In genomic region chr7:7681191-7681935, GRCh38 we compare ENCODE assay signal across 8 cellular contexts. TPM values are rescaled to one million over a fixed set of nuclear protein-coding genes. Genes with fewer than 3 reads are reported as not detected.
A peak's percentile ranks its signal among the peaks of the same experiment; 100 is the strongest.
DNase-seq lines count a peak whose midpoint lies in the region; ATAC-seq, FAIRE-seq and TF ChIP-seq lines count a peak whose summit lies in the region.

No MANE protein-coding gene starts in this region.

- intact Hi-C loops in transverse colon (cut with DNase I; ENCODE audit: low total_unique reads) = no loop called here

- no peak overlapping the region for H4K91ac ChIP-seq in H1 (replicated peaks; ENCODE audit: insufficient read length, low read length)

- H2BK120ac ChIP-seq in H1 (replicated peaks; ENCODE audit: low read depth, low read length) = no peak overlapping the region

- peaks cover 6% of the 10 kb centered on the region for H3K36me3 Mint-ChIP-seq in T-helper 2 cell treated with Interferon-gamma antibody and Interleukin-4, amounts not matched to agents 5 μg/mL and 100 μg/mL, for 36 hours (ENCODE audit: low read depth)

- CTCF ChIA-PET in A549 (lab: Yijun Ruan, JAX) = interaction anchor here (0.6 to 2.9 kb wide), 48 partner anchors 10 to 615 kb away, joined by 3 to 68 read pairs (median 4); partner anchors contain the start of genes GLCCI1 and UMAD1
- CTCF ChIA-PET in H1 (lab: Charles Lee; ENCODE audit: partially characterized antibody) = interaction anchor here (0.5 to 2.9 kb wide), 47 partner anchors 11 to 615 kb away, joined by 3 to 19 read pairs (median 4); no protein-coding TSS in a partner anchor

- H3K27me3 ChIP-seq in H1 (replicated peaks in 1 of 4; ENCODE audit: control insufficient read depth in 3 of 4, extremely low read depth in 1 of 4, insufficient read depth in 3 of 4, low read length in 3 of 4) (no peaks in the 10 kb centered on the region), transverse colon (no peaks in the 10 kb centered on the region)

- TF ChIP-seq POLR2A in A549 (IDR thresholded peaks at IDR 0.05; ENCODE audit: low read length) = no peak
- no peak for TF ChIP-seq POLR2A in H1 (IDR thresholded peaks at IDR 0.05; ENCODE audit: control extremely low read depth in 1 of 2, low read depth in 2 of 2, low read length in 2 of 2)
- no peak for TF ChIP-seq POLR2A in transverse colon (IDR thresholded peaks at IDR 0.05)

- no peak overlapping the region for H3K4me3 Mint-ChIP-seq in T-helper 2 cell treated with Interferon-gamma antibody and Interleukin-4, amounts not matched to agents 5 μg/mL and 100 μg/mL, for 36 hours

- ATAC-seq in A549 (peak; percentile 80 to 85), HG02642 (IDR thresholded peaks at IDR 0.05; ENCODE audit: poor library complexity, unreplicated experiment) (peak; percentile 70)

- no peak overlapping the region for H3K14ac ChIP-seq in H1 (ENCODE audit: insufficient read length)

- WGBS in A549 (ENCODE audit: missing lambda C conversion rate) = 41% methylated on average over 7 of the region's 7 CpGs
- 72% methylated on average over 7 of the region's 7 CpGs; no CpG with 5 or more reads in 1 of the 2 experiments for WGBS in H1 (ENCODE audit: extremely low coverage in 1 of 2, insufficient coverage in 1 of 2, insufficient read length in 1 of 2, insufficient replicate concordance in 2 of 2, low coverage in 1 of 2, low lambda C conversion rate in 2 of 2, missing lambda C conversion rate in 1 of 2), 2 experiments
- 36 to 46% methylated on average over 7 of the region's 7 CpGs for WGBS in transverse colon (ENCODE audit: low coverage in 1 of 2), 2 donors

- FAIRE-seq in A549 (lab: Jason Lieb, UNC) (peak; percentile 94), H1 (lab: Jason Lieb, UNC) (peak; percentile 63)

- H2AK5ac ChIP-seq in H1 (ENCODE audit: low read depth, low read length) = no peak overlapping the region

- peaks cover 5% of the 10 kb centered on the region; the same call in 1 of the 3 replicates for H3K4me1 ChIP-seq in A549
- H3K4me1 ChIP-seq in H1 (replicated peaks in 1 of 4; ENCODE audit: control insufficient read depth in 3 of 4, insufficient read depth in 4 of 4, low read length in 3 of 4) = no peaks in the 10 kb centered on the region
- H3K4me1 ChIP-seq in transverse colon = peaks cover 0 to 23% (median 4%) of the 10 kb centered on the region in 4 donors

- H3K27ac ChIP-seq in A549 (no peak overlapping the region), H1 (ENCODE audit: low read depth, low read length) (no peak overlapping the region), transverse colon (peak overlapping the region in 2 of 4 donors; percentile 10 to 24)

- no peak overlapping the region for H3K9ac ChIP-seq in H1 (replicated peaks in 1 of 4; ENCODE audit: extremely low read depth in 1 of 4, low read depth in 3 of 4, low read length in 3 of 4)

- H3K27me3 Mint-ChIP-seq in T-helper 2 cell treated with Interferon-gamma antibody and Interleukin-4, amounts not matched to agents 5 μg/mL and 100 μg/mL, for 36 hours (ENCODE audit: low read depth) = no peaks in the 10 kb centered on the region

- POLR2A ChIA-PET in A549 (lab: Yijun Ruan, JAX) (interaction anchor here (0.6 to 1.3 kb wide), 2 partner anchors 13 to 40 kb away, joined by 3 to 5 read pairs; partner anchors contain the start of gene UMAD1), H1 (lab: Charles Lee; ENCODE audit: partially characterized antibody) (no interaction called here)

- no peak for TF ChIP-seq EP300 in A549 (IDR thresholded peaks at IDR 0.05)
- no peak for TF ChIP-seq EP300 in H1 (IDR thresholded peaks at IDR 0.05; ENCODE audit: borderline replicate concordance in 1 of 2, low read depth in 2 of 2, low read length in 2 of 2)
- no peak for TF ChIP-seq EP300 in transverse colon (IDR thresholded peaks at IDR 0.05; ENCODE audit: low read depth)

- H3K9me3 ChIP-seq in A549 = no peaks in the 10 kb centered on the region
- peaks cover 0 to 2% of the 10 kb centered on the region in 2 experiments; a peak in 1 of 4 replicates for H3K9me3 ChIP-seq in H1 (ENCODE audit: insufficient read depth in 2 of 2, low read depth in 1 of 2, low read length in 1 of 2)
- no peaks in the 10 kb centered on the region for H3K9me3 ChIP-seq in transverse colon

- no peak overlapping the region for H3K18ac ChIP-seq in H1 (ENCODE audit: extremely low read depth, low read length)

- H4K20me1 ChIP-seq in H1 (replicated peaks in 1 of 2; ENCODE audit: control insufficient read depth in 1 of 2, insufficient read depth in 2 of 2, low read length in 2 of 2) = no peaks in the 10 kb centered on the region

- H3K4me3 ChIP-seq in A549 = no peak overlapping the region
- H3K4me3 ChIP-seq in H1 (ENCODE audit: extremely low read depth in 1 of 4, insufficient read depth in 2 of 4, low read depth in 3 of 4, low read length in 4 of 4) = no peak overlapping the region
- no peak overlapping the region for H3K4me3 ChIP-seq in transverse colon

- no peaks in the 10 kb centered on the region for H3K79me2 ChIP-seq in H1 (ENCODE audit: control insufficient read depth in 1 of 2, insufficient read depth in 2 of 2, low read length in 2 of 2)

- H3K4ac ChIP-seq in H1 (replicated peaks; ENCODE audit: insufficient read length, low read depth, low read length) = no peak overlapping the region

- TF ChIP-seq CTCF in A549 (IDR thresholded peaks at IDR 0.05) (peak; percentile 83), GM10266 (IDR thresholded peaks at IDR 0.05; ENCODE audit: control insufficient read depth, insufficient read depth, low read depth, missing control alignments) (peak; percentile 47), H1 (IDR thresholded peaks at IDR 0.05; ENCODE audit: control extremely low read depth in 1 of 3, insufficient read depth in 1 of 3, low read depth in 1 of 3, low read length in 3 of 3) (peak in 1 of 3 experiments; percentile 33; a peak in 2 of 4 replicates), transverse colon (IDR thresholded peaks at IDR 0.05) (peak; percentile 57 to 69 (median 63))

- H3K23me2 ChIP-seq in H1 (ENCODE audit: low read depth, low read length) = no peaks in the 10 kb centered on the region

- DNase-seq in A549 (ENCODE audit: low read depth in 1 of 2, low spot score in 1 of 2) (peak; percentile 18 to 58), GM10266 (ENCODE audit: extremely low spot score) (peak; percentile 13), NCI-H146 treated with DMSO at 0.1 percent for 48 hours (lab: John Stamatoyannopoulos, UW; ENCODE audit: unreplicated experiment) (peak; percentile 76), H1 (ENCODE audit: low read depth in 1 of 2, low spot score in 2 of 2) (no peak), midbrain (lab: John Stamatoyannopoulos, UW) (peak; percentile 89), transverse colon (peak; percentile 36)
- peak; percentile 17 for DNase-seq in T-helper 2 cell treated with Interferon-gamma antibody and Interleukin-4, amounts not matched to agents 5 μg/mL and 100 μg/mL, for 36 hours (ENCODE audit: low spot score)

- H3K56ac ChIP-seq in H1 (replicated peaks; ENCODE audit: insufficient read length, low read depth, low read length) = no peak overlapping the region

- H2BK12ac ChIP-seq in H1 (ENCODE audit: low read depth, low read length) = no peak overlapping the region

- no peak overlapping the region for H4K8ac ChIP-seq in H1 (ENCODE audit: extremely low read depth, insufficient read depth, low read length)

- no peaks in the 10 kb centered on the region for H3K79me1 ChIP-seq in H1 (ENCODE audit: low read depth, low read length)

- TF ChIP-seq RAD21 in A549 (conservative IDR thresholded peaks at IDR 0.05 in 1 of 2, IDR thresholded peaks at IDR 0.05 in 1 of 2) (peak; percentile 85 to 86), H1 (IDR thresholded peaks at IDR 0.05 in 1 of 2, conservative IDR thresholded peaks at IDR 0.05 in 1 of 2; ENCODE audit: low read depth in 2 of 2, low read length in 2 of 2) (peak; percentile 56 to 63)

- H2BK15ac ChIP-seq in H1 (ENCODE audit: low read length) = no peak overlapping the region

- in situ Hi-C loops in transverse colon (cut with MboI; ENCODE audit: low pct_ligation_motif_present in 1 of 4, low pct_unique_long_range_greater_than_20kb in 1 of 4, low sequenced_read_pairs in 3 of 4) = loop anchor here in 1 of 4 donors (10.0 kb wide), 1 partner anchor 83 kb away; no protein-coding TSS in a partner anchor

- H3K4me1 Mint-ChIP-seq in T-helper 2 cell treated with Interferon-gamma antibody and Interleukin-4, amounts not matched to agents 5 μg/mL and 100 μg/mL, for 36 hours (ENCODE audit: low read depth) = peaks cover 17% of the 10 kb centered on the region

- H3K9me3 Mint-ChIP-seq in T-helper 2 cell treated with Interferon-gamma antibody and Interleukin-4, amounts not matched to agents 5 μg/mL and 100 μg/mL, for 36 hours = peaks cover 4% of the 10 kb centered on the region

- no peak overlapping the region for H4K5ac ChIP-seq in H1 (ENCODE audit: insufficient read length, low read depth, low read length)

- H2BK20ac ChIP-seq in H1 (ENCODE audit: low read length) = no peak overlapping the region

- H3K27ac Mint-ChIP-seq in T-helper 2 cell treated with Interferon-gamma antibody and Interleukin-4, amounts not matched to agents 5 μg/mL and 100 μg/mL, for 36 hours = no peak overlapping the region

- no peak overlapping the region for H2BK5ac ChIP-seq in H1 (ENCODE audit: low read depth, low read length)

- H3K4me2 ChIP-seq in A549 (peak overlapping the region; percentile 16; the same call in 1 of the 3 replicates), H1 (ENCODE audit: insufficient read depth in 1 of 2, low read depth in 2 of 2, low read length in 2 of 2) (no peak overlapping the region)

- H3K36me3 ChIP-seq in H1 (ENCODE audit: control insufficient read depth in 2 of 4, insufficient read depth in 4 of 4, low read length in 3 of 4) (no peaks in the 10 kb centered on the region), transverse colon (no peaks in the 10 kb centered on the region)

- H3K23ac ChIP-seq in H1 (ENCODE audit: insufficient read length) = no peak overlapping the region

- H2AFZ ChIP-seq in H1 (ENCODE audit: low read length) = no peak overlapping the region

RNA-seq across cellular contexts. Expression of gene RPA3, which starts 37.0 kb away (rescaled TPM):
- polyA plus RNA-seq in A549 (2011; rRNA removed) (103 and 129 TPM in 2 replicates), A549 (2017; fragmentation: RNase III; extraction: RNeasy Plus Mini Kit Qiagen cat#74134 plus additional on column Dnase treatment) (95.1 to 101 TPM (median 97.2 TPM) in 3 replicates), H1 (2011; rRNA removed) (41.6 and 60.2 TPM in 2 replicates)
- 44.6 and 62.1 TPM in 2 replicates for polyA plus RNA-seq in A549 (2012; cell fraction: cytosol; rRNA removed)
- 14.1 and 25.3 TPM in 2 replicates for polyA plus RNA-seq in A549 (2012; cell fraction: nucleus; rRNA removed)
- polyA minus RNA-seq in A549 (2011; rRNA and poly(A)+ RNA removed) = 6.9 and 9.2 TPM in 2 replicates
- 105 and 106 TPM in 2 replicates for total RNA-seq in H1 (2021; fragmentation: NEBNext Ultra II Directional; extraction: Animal tissue kit (Norgen Biotek cat#: 25700))
- polyA plus RNA-seq in H1 (2011; cell fraction: cytosol; rRNA removed) = 70.3 TPM
- 9.3 TPM for polyA plus RNA-seq in H1 (2011; cell fraction: nucleus; rRNA removed)
- 84.2 to 96.8 TPM (median 91.6 TPM) in 4 replicates for polyA plus RNA-seq in H1 (2012, experiment 1 of 2)
- polyA plus RNA-seq in H1 (2012, experiment 2 of 2) = 174 TPM
- 109 TPM for polyA plus RNA-seq in H1 (2013, experiment 1 of 2)
- polyA plus RNA-seq in H1 (2013, experiment 2 of 2) = 104 TPM
- 7.1 and 11.5 TPM in 2 replicates for polyA minus RNA-seq in H1 (2011; rRNA and poly(A)+ RNA removed)
- polyA minus RNA-seq in H1 (2011; cell fraction: cytosol; rRNA and poly(A)+ RNA removed) = 13.4 TPM
- 14.5 TPM for polyA minus RNA-seq in H1 (2011; cell fraction: nucleus; rRNA and poly(A)+ RNA removed)
- total RNA-seq in transverse colon = 10 to 100 TPM in 2 of 4 donors, 1 to 10 TPM in 2; 1.4 to 24.6 (median 7.6) TPM

RNA-seq across cellular contexts. Expression of gene UMAD1, which starts 40.8 kb away (rescaled TPM):
- 36.2 and 46.4 TPM in 2 replicates for polyA plus RNA-seq in A549 (2011; rRNA removed)
- 11.0 and 12.5 TPM in 2 replicates for polyA plus RNA-seq in A549 (2012; cell fraction: cytosol; rRNA removed)
- 3.5 and 5.3 TPM in 2 replicates for polyA plus RNA-seq in A549 (2012; cell fraction: nucleus; rRNA removed)
- 18.6 to 21.4 TPM (median 20.4 TPM) in 3 replicates for polyA plus RNA-seq in A549 (2017; fragmentation: RNase III; extraction: RNeasy Plus Mini Kit Qiagen cat#74134 plus additional on column Dnase treatment)
- 11.9 and 16.9 TPM in 2 replicates for polyA minus RNA-seq in A549 (2011; rRNA and poly(A)+ RNA removed)
- total RNA-seq in H1 (2021; fragmentation: NEBNext Ultra II Directional; extraction: Animal tissue kit (Norgen Biotek cat#: 25700)) = 10.4 and 10.8 TPM in 2 replicates
- 7.7 and 12.3 TPM in 2 replicates for polyA plus RNA-seq in H1 (2011; rRNA removed)
- 13.9 TPM for polyA plus RNA-seq in H1 (2011; cell fraction: cytosol; rRNA removed)
- polyA plus RNA-seq in H1 (2011; cell fraction: nucleus; rRNA removed) = 4.2 TPM
- 5.2 to 9.7 TPM (median 7.0 TPM) in 4 replicates for polyA plus RNA-seq in H1 (2012, experiment 1 of 2)
- 1.1 TPM for polyA plus RNA-seq in H1 (2012, experiment 2 of 2)
- polyA plus RNA-seq in H1 (2013, experiment 1 of 2) = 8.6 TPM
- 9.4 TPM for polyA plus RNA-seq in H1 (2013, experiment 2 of 2)
- polyA minus RNA-seq in H1 (2011; rRNA and poly(A)+ RNA removed) = 8.5 and 10.6 TPM in 2 replicates
- 4.3 TPM for polyA minus RNA-seq in H1 (2011; cell fraction: cytosol; rRNA and poly(A)+ RNA removed)
- polyA minus RNA-seq in H1 (2011; cell fraction: nucleus; rRNA and poly(A)+ RNA removed) = 10.8 TPM
- total RNA-seq in transverse colon = 10 to 100 TPM in 2 of 4 donors, 1 to 10 TPM in 1, under 1 TPM in 1; 0.40 to 21.3 (median 14.6) TPM

Comparison
In these comparisons a context has a peak if more than half of its experiments do, and no peak if none do; other contexts are left out.
1. DNase-seq: peak in A549 (2 of 2), GM10266 (single experiment), NCI-H146 treated with DMSO at 0.1 percent for 48 hours (single experiment), T-helper 2 cell treated with Interferon-gamma antibody and Interleukin-4, amounts not matched to agents 5 μg/mL and 100 μg/mL, for 36 hours (single experiment), midbrain (single experiment) and transverse colon (single experiment); none in H1 (0 of 2).
2. Of the 18 proteins assayed by ChIP-seq in both H1 and A549: peak only in H1: none; only in A549: MAFK; in both: RAD21; in neither: 14; mixed calls (peak in some experiments, not most) for 2.